Comparison of ENCODE assay signal across 8 cellular contexts in genomic region chr10:48523820-48524758, GRCh38.
DNase-seq lines count a peak whose midpoint lies in the region; ATAC-seq, FAIRE-seq and TF ChIP-seq lines count a peak whose summit lies in the region.

No MANE protein-coding gene starts in this region.

- no peak overlapping the region for H3K9ac ChIP-seq in HepG2 (ENCODE audit: insufficient read depth, low read depth, low read length)

- in situ Hi-C loops in HepG2 (cut with HindIII; ENCODE audit: extremely low pct_ligation_motif_present, low pct_unique_long_range_greater_than_20kb) = no loop called here

- H3K4me2 ChIP-seq in HepG2 (ENCODE audit: low read depth, low read length) = peak overlapping the region; percentile 70

- intact Hi-C loops in MCF 10A (cut with micrococcal nuclease) = no loop called here
- intact Hi-C loops in HepG2 (cut with micrococcal nuclease; ENCODE audit: unreplicated experiment) = no loop called here
- intact Hi-C loops in upper lobe of right lung (cut with DNase I) = no loop called here
- intact Hi-C loops in left colon (cut with DNase I, micrococcal nuclease) = no loop called here

- no peaks in the 10 kb centered on the region for H3K27me3 Mint-ChIP-seq in MCF 10A (ENCODE audit: insufficient read depth, unreplicated experiment)

- peaks cover 0 to 50% of the 10 kb centered on the region in 2 experiments for H3K27me3 ChIP-seq in HepG2 (ENCODE audit: control insufficient read depth in 1 of 2, insufficient read depth in 2 of 2, low read length in 2 of 2)
- H3K27me3 ChIP-seq in upper lobe of right lung = peaks cover 25% of the 10 kb centered on the region

- CTCF ChIA-PET in MCF 10A (lab: Yijun Ruan, JAX) (interaction anchor here (0.5 to 1.2 kb wide), 5 partner anchors 66 to 360 kb away, joined by 3 to 5 read pairs (median 4); no protein-coding TSS in a partner anchor), HepG2 (lab: Yijun Ruan, JAX; ENCODE audit: low intra/inter-chr PET ratio, low total read pairs) (no interaction called here)

- 15% methylated on average over 13 of the region's 93 CpGs for WGBS in HepG2 (ENCODE audit: low lambda C conversion rate)

- H3K27ac Mint-ChIP-seq in MCF 10A (ENCODE audit: low read depth, unreplicated experiment) = no peak overlapping the region

- no peak for TF ChIP-seq POLR2A in HepG2 (IDR thresholded peaks at IDR 0.05; ENCODE audit: insufficient read depth in 1 of 2, low read depth in 2 of 2, low read length in 2 of 2)

- H3K36me3 ChIP-seq in HepG2 (replicated peaks in 1 of 2; ENCODE audit: control insufficient read depth in 1 of 2, insufficient read depth in 2 of 2, low read length in 2 of 2) (no peaks in the 10 kb centered on the region), upper lobe of right lung (no peaks in the 10 kb centered on the region)

- TF ChIP-seq CTCF in MCF 10A (IDR thresholded peaks at IDR 0.05; ENCODE audit: unreplicated experiment) = peak; percentile 38
- TF ChIP-seq CTCF in HepG2 (CRISPR knock-in tag; IDR thresholded peaks at IDR 0.05) = peak; percentile 60
- TF ChIP-seq CTCF in upper lobe of right lung (IDR thresholded peaks at IDR 0.05) = peak; percentile 44

- H3K79me2 ChIP-seq in HepG2 (ENCODE audit: insufficient read depth, low read length) = no peaks in the 10 kb centered on the region

- peak overlapping the region; percentile 21 for H3K4me3 Mint-ChIP-seq in MCF 10A (ENCODE audit: unreplicated experiment)

- peak overlapping the region; percentile 25 to 54 (median 45); a peak in 3 of 6 replicates for H3K4me3 ChIP-seq in HepG2 (replicated peaks in 1 of 3; ENCODE audit: insufficient read depth in 1 of 3, low read depth in 2 of 3, low read length in 3 of 3)
- H3K4me3 ChIP-seq in upper lobe of right lung = peak overlapping the region; percentile 46

- DNase-seq in COR-L47 (lab: John Stamatoyannopoulos, UW) = peak; percentile 13
- DNase-seq in HTR-8/SVneo (ENCODE audit: insufficient read length, low spot score) = peak; percentile 55
- DNase-seq in MCF 10A (ENCODE audit: unreplicated experiment) = no peak
- no peak for DNase-seq in HepG2 (ENCODE audit: low spot score)
- no peak for DNase-seq in upper lobe of right lung
- no peak for DNase-seq in left colon
- DNase-seq in SHP77 treated with DMSO at 0.1 percent for 48 hours (lab: John Stamatoyannopoulos, UW) = no peak

- H2AFZ ChIP-seq in HepG2 (ENCODE audit: low read length) = no peak overlapping the region

- ATAC-seq in HepG2 (peak; percentile 62), upper lobe of right lung (peak; percentile 83), left colon (no peak), HG03457 (IDR thresholded peaks at IDR 0.05; ENCODE audit: unreplicated experiment) (no peak)

- peaks cover 9% of the 10 kb centered on the region for H3K9me3 Mint-ChIP-seq in MCF 10A (ENCODE audit: unreplicated experiment)

- no peak overlapping the region for H3K27ac ChIP-seq in HepG2 (ENCODE audit: extremely low read length, insufficient read depth, low read length)
- no peak overlapping the region for H3K27ac ChIP-seq in upper lobe of right lung

- H3K4me1 Mint-ChIP-seq in MCF 10A (ENCODE audit: insufficient read depth, unreplicated experiment) = no peaks in the 10 kb centered on the region

- no peaks in the 10 kb centered on the region for H3K36me3 Mint-ChIP-seq in MCF 10A (ENCODE audit: insufficient read depth, unreplicated experiment)

- H3K9me3 ChIP-seq in HepG2 (ENCODE audit: low read length) (no peaks in the 10 kb centered on the region), upper lobe of right lung (no peaks in the 10 kb centered on the region)

- H3K4me1 ChIP-seq in HepG2 (ENCODE audit: insufficient read depth, low read length) (0 out of 2 replicates have a peak, but pooled peaks cover 5% of the 10 kb centered on the region), upper lobe of right lung (peaks cover 10% of the 10 kb centered on the region)

- TF ChIP-seq EP300 in HepG2 (IDR thresholded peaks at IDR 0.05; ENCODE audit: low read depth in 2 of 2, low read length in 2 of 2) (no peak), HepG2 (CRISPR knock-in tag; IDR thresholded peaks at IDR 0.05; ENCODE audit: borderline replicate concordance) (no peak)

- FAIRE-seq in HTR-8/SVneo (lab: Jason Lieb, UNC) (no peak), HepG2 (lab: Jason Lieb, UNC) (no peak)

- no peak for TF ChIP-seq RAD21 in HepG2 (CRISPR knock-in tag; IDR thresholded peaks at IDR 0.05)

- no peaks in the 10 kb centered on the region for H4K20me1 ChIP-seq in HepG2 (ENCODE audit: insufficient read depth, low read length)

- BruUV-seq in MCF 10A (replicated peaks; lab: Mats Ljungman, UMichigan) (no TSS peak), HepG2 (replicated peaks; lab: Mats Ljungman, UMichigan) (no TSS peak)

- POLR2A ChIA-PET in MCF 10A (lab: Yijun Ruan, JAX) (interaction anchor here (0.5 to 1.0 kb wide), 2 partner anchors 8 to 113 kb away, joined by 3 read pairs; no protein-coding TSS in a partner anchor), HepG2 (lab: Yijun Ruan, JAX) (no interaction called here)

TF ChIP-seq in HepG2, 621 proteins besides CTCF, POLR2A, EP300 and RAD21:
- TF ChIP-seq ZNF800 (CRISPR knock-in tag; IDR thresholded peaks at IDR 0.05) (0 out of 2 replicates have a peak, but pooled peaks have one; percentile 15), ZNF121 (CRISPR knock-in tag; IDR thresholded peaks at IDR 0.05) (no peak), TEF (CRISPR knock-in tag; IDR thresholded peaks at IDR 0.05) (no peak)

Comparison
In these comparisons a context has a peak if more than half of its experiments do, and no peak if none do; other contexts are left out.
1. DNase-seq: peak in COR-L47 (single experiment) and HTR-8/SVneo (single experiment); none in MCF 10A (single experiment), HepG2 (single experiment), upper lobe of right lung (single experiment), left colon (0 of 2) and SHP77 treated with DMSO at 0.1 percent for 48 hours (single experiment).
2. ATAC-seq: peak in HepG2 (single experiment) and upper lobe of right lung (single experiment); none in left colon (single experiment) and HG03457 (single experiment).
3. Peak in every context shown above with its lines, with median percentiles within 50 percentile points of each other: CTCF ChIP-seq.